In genomic region chr10:75166623-75166972, GRCh38 we compare ENCODE assay signal across 11 cellular contexts. TPM values are rescaled to one million over a fixed set of nuclear protein-coding genes. Genes with fewer than 3 reads are reported as not detected.
DNase-seq lines count a peak whose midpoint lies in the region; ATAC-seq and TF ChIP-seq lines count a peak whose summit lies in the region.
"Had no signal": no experiment of that assay in that cellular context is flagged by ENCODE, and none has a peak within 500 bp of the region (broad histone marks: within the 10 kb centered on the region; RNA-seq: fewer than 3 reads in every experiment).

No MANE protein-coding gene starts in this region.

- H3K4me1 Mint-ChIP-seq in activated T-cell treated with anti-CD3 and anti-CD28 coated beads, Interleukin-2, amount 50 U/mL, for 4 hours (ENCODE audit: low read depth) = peaks cover 33% of the 10 kb centered on the region
- H3K4me1 Mint-ChIP-seq in Caco-2 (ENCODE audit: low read depth, unreplicated experiment) = peaks cover 14% of the 10 kb centered on the region

- H3K36me3 Mint-ChIP-seq in activated T-cell treated with anti-CD3 and anti-CD28 coated beads, Interleukin-2, amount 50 U/mL, for 4 hours (ENCODE audit: insufficient read depth) = peaks cover 4% of the 10 kb centered on the region
- H3K36me3 Mint-ChIP-seq in Caco-2 (ENCODE audit: insufficient read depth, unreplicated experiment) = peaks cover 76% of the 10 kb centered on the region

- POLR2A ChIA-PET in Caco-2 (lab: Charles Lee) = no interaction called here

- no peaks in the 10 kb centered on the region for H3K79me2 ChIP-seq in KMS-11 (ENCODE audit: insufficient read depth, low read depth)

- H3K4me2 ChIP-seq in KMS-11 = peak overlapping the region; percentile 93

- no peak overlapping the region for H3K9ac ChIP-seq in KMS-11

- H3K27ac ChIP-seq in KMS-11 = no peak overlapping the region
- H3K27ac ChIP-seq in psoas muscle = peak overlapping the region; percentile 47

- no peaks in the 10 kb centered on the region for H3K27me3 ChIP-seq in KMS-11 (ENCODE audit: insufficient read depth, low read depth)
- H3K27me3 ChIP-seq in psoas muscle (ENCODE audit: insufficient read depth in 3 of 3, low read length in 2 of 3) = no peaks in the 10 kb centered on the region
- no peaks in the 10 kb centered on the region for H3K27me3 ChIP-seq in Caco-2 (replicated peaks; ENCODE audit: control insufficient read depth, insufficient read depth, low read length)

- no TSS peak for BruUV-seq in Caco-2 (replicated peaks; lab: Mats Ljungman, UMichigan)

- no peak for ATAC-seq in activated T-cell treated with anti-CD3 and anti-CD28 coated beads, Interleukin-2, amount 50 U/mL, for 4 hours
- ATAC-seq in GM21825 (IDR thresholded peaks at IDR 0.05; ENCODE audit: unreplicated experiment) = peak; percentile 28
- ATAC-seq in psoas muscle = no peak

- CTCF ChIA-PET in Caco-2 (lab: Charles Lee) = interaction anchor here (1.1 kb wide), 1 partner anchor 69 kb away, joined by 4 read pairs; the partner anchor contains the start of gene COMTD1

- H3K4me1 ChIP-seq in KMS-11 (ENCODE audit: low read depth, poor library complexity, severe bottlenecking) (peaks cover 29% of the 10 kb centered on the region), psoas muscle (peaks cover 39% of the 10 kb centered on the region), Caco-2 (peaks cover 17% of the 10 kb centered on the region)

- peak overlapping the region; percentile 36 for H3K4me3 Mint-ChIP-seq in activated T-cell treated with anti-CD3 and anti-CD28 coated beads, Interleukin-2, amount 50 U/mL, for 4 hours
- H3K4me3 Mint-ChIP-seq in Caco-2 (ENCODE audit: unreplicated experiment) = no peak overlapping the region
- H3K4me3 Mint-ChIP-seq: neural crest cell had no signal

- H3K36me3 ChIP-seq in KMS-11 (ENCODE audit: insufficient read depth) (no peaks in the 10 kb centered on the region), psoas muscle (ENCODE audit: insufficient read depth in 1 of 2, low read depth in 1 of 2) (peaks cover 0 to 45% of the 10 kb centered on the region in 2 donors), Caco-2 (ENCODE audit: control insufficient read depth, insufficient read depth, low read length) (no peaks in the 10 kb centered on the region; the same call in 1 of the 2 replicates)

- no peaks in the 10 kb centered on the region for H3K9me3 ChIP-seq in psoas muscle
- H3K9me3 ChIP-seq in Caco-2 = no peaks in the 10 kb centered on the region

- H3K4me3 ChIP-seq in KMS-11 (IDR thresholded peaks at IDR 0.05; ENCODE audit: insufficient read depth, low read depth, low read length) (no peak overlapping the region), psoas muscle (no peak overlapping the region), Caco-2 (ENCODE audit: low read depth, low read length) (no peak overlapping the region)

- H3K27ac Mint-ChIP-seq in Caco-2 (ENCODE audit: unreplicated experiment) = no peak overlapping the region

- 86 to 97% (median 94%) methylated on average over 1 of the region's 1 CpG for WGBS in psoas muscle, 3 donors

- no peak for DNase-seq in activated T-cell treated with anti-CD3 and anti-CD28 coated beads, Interleukin-2, amount 50 U/mL, for 4 hours
- DNase-seq in activated T-cell treated with anti-CD3 and anti-CD28 coated beads for 4 hours (no peak), psoas muscle (no peak), Caco-2 (no peak), MV-4-11 (lab: John Stamatoyannopoulos, UW) (no peak), NCI-H1417 treated with DMSO at 0.1 percent for 48 hours (lab: John Stamatoyannopoulos, UW) (no peak)
- DNase-seq: effector CD4-positive, alpha-beta T cell; NCI-H2029 had no signal

- no peaks in the 10 kb centered on the region for H3K27me3 Mint-ChIP-seq in activated T-cell treated with anti-CD3 and anti-CD28 coated beads, Interleukin-2, amount 50 U/mL, for 4 hours (ENCODE audit: low read depth)
- H3K27me3 Mint-ChIP-seq in Caco-2 (ENCODE audit: insufficient read depth, unreplicated experiment) = no peaks in the 10 kb centered on the region

- no peaks in the 10 kb centered on the region for H3K9me3 Mint-ChIP-seq in activated T-cell treated with anti-CD3 and anti-CD28 coated beads, Interleukin-2, amount 50 U/mL, for 4 hours
- H3K9me3 Mint-ChIP-seq in Caco-2 (ENCODE audit: unreplicated experiment) = no peaks in the 10 kb centered on the region
- H3K9me3 Mint-ChIP-seq: neural crest cell had no signal

- H4K20me1 ChIP-seq in KMS-11 (ENCODE audit: insufficient read depth) = no peaks in the 10 kb centered on the region

- TF ChIP-seq CTCF in KMS-11 (conservative IDR thresholded peaks at IDR 0.05; ENCODE audit: low read depth, low read length) (no peak), psoas muscle (IDR thresholded peaks at IDR 0.05) (no peak), Caco-2 (IDR thresholded peaks at IDR 0.05; ENCODE audit: insufficient read depth in 1 of 2, low read depth in 1 of 2, low read length in 1 of 2, severe bottlenecking in 1 of 2, unreplicated experiment in 1 of 2) (no peak)

- intact Hi-C loops in psoas muscle (cut with DNase I) (no loop called here), Caco-2 (cut with micrococcal nuclease; ENCODE audit: unreplicated experiment) (loop anchor here (5.0 kb wide), 1 partner anchor 54 kb away; the partner anchor contains the start of gene SAMD8)

- no peak overlapping the region for H2AFZ ChIP-seq in KMS-11 (ENCODE audit: low read depth)

RNA-seq across cellular contexts. Expression of gene VDAC2, which starts 44.0 kb away (rescaled TPM):
- total RNA-seq in activated T-cell treated with anti-CD3 and anti-CD28 coated beads, Interleukin-2, amount 50 U/mL, for 4 hours = 100 to 1,000 TPM; 269 to 284 (median 271) TPM
- 100 to 1,000 TPM; 314 to 546 (median 399) TPM for total RNA-seq in psoas muscle
- 100 to 1,000 TPM; 391 to 770 (median 432) TPM for polyA plus RNA-seq in psoas muscle
- 244 and 250 TPM in 2 replicates for total RNA-seq in Caco-2 (2022)

RNA-seq across cellular contexts. Expression of gene SAMD8, which starts 55.1 kb away (rescaled TPM):
- total RNA-seq in activated T-cell treated with anti-CD3 and anti-CD28 coated beads, Interleukin-2, amount 50 U/mL, for 4 hours = 10 to 100 TPM; 12.7 to 16.8 (median 13.7) TPM
- total RNA-seq in psoas muscle (10 to 100 TPM; 30.0 to 44.2 (median 35.7) TPM), Caco-2 (2022) (25.2 and 26.9 TPM in 2 replicates)
- 10 to 100 TPM; 10.8 to 40.3 (median 21.3) TPM for polyA plus RNA-seq in psoas muscle
